10 cellular contexts compared by ENCODE assay signal in genomic region chr5:16579142-16579541, GRCh38. TPM values are rescaled to one million over a fixed set of nuclear protein-coding genes. Genes with fewer than 3 reads are reported as not detected.
DNase-seq lines count a peak whose midpoint lies in the region; ATAC-seq and TF ChIP-seq lines count a peak whose summit lies in the region.
"Had no signal": no experiment of that assay in that cellular context is flagged by ENCODE, and none has a peak within 500 bp of the region (broad histone marks: within the 10 kb centered on the region; RNA-seq: fewer than 3 reads in every experiment).

No MANE protein-coding gene starts in this region.

- H3K4me3 ChIP-seq in endodermal cell (ENCODE audit: low read length) (no peak overlapping the region), prostate gland (no peak overlapping the region)
- H3K4me3 ChIP-seq: tibial artery had no signal

- TF ChIP-seq POLR2A in prostate gland (IDR thresholded peaks at IDR 0.05) = no peak

- DNase-seq in NCI-H1092 (lab: John Stamatoyannopoulos, UW) (peak; percentile 47), NCI-H69 (lab: John Stamatoyannopoulos, UW) (peak; percentile 95), endodermal cell (no peak), prostate gland (ENCODE audit: low spot score) (peak; percentile 21), GM03348 (ENCODE audit: low spot score) (no peak), endothelial cell (ENCODE audit: low spot score) (no peak)
- no peak for DNase-seq in activated CD4-positive, alpha-beta T cell treated with anti-CD3 and anti-CD28 coated beads for 36 hours
- no peak for DNase-seq in activated CD8-positive, alpha-beta memory T cell treated with anti-CD3 and anti-CD28 coated beads, Interleukin-2, amount 50 U/mL, for 4 hours
- DNase-seq: tibial artery had no signal

- H3K36me3 ChIP-seq in endodermal cell (ENCODE audit: control insufficient read depth, insufficient read depth, low read length) = no peaks in the 10 kb centered on the region
- H3K36me3 ChIP-seq in prostate gland = no peaks in the 10 kb centered on the region
- H3K36me3 ChIP-seq: tibial artery had no signal

- no peaks in the 10 kb centered on the region for H3K9me3 ChIP-seq in endodermal cell (ENCODE audit: control insufficient read depth, low read length)
- H3K9me3 ChIP-seq in prostate gland = no peaks in the 10 kb centered on the region
- H3K9me3 ChIP-seq: tibial artery had no signal

- H3K9me3 Mint-ChIP-seq in endodermal cell (no peaks in the 10 kb centered on the region), endothelial cell (ENCODE audit: unreplicated experiment) (no peaks in the 10 kb centered on the region)
- H3K9me3 Mint-ChIP-seq in activated CD4-positive, alpha-beta T cell treated with anti-CD3 and anti-CD28 coated beads for 36 hours (ENCODE audit: low read depth) = peaks cover 4% of the 10 kb centered on the region

- no peak overlapping the region for H3K27ac ChIP-seq in endodermal cell (ENCODE audit: low read depth, low read length)
- H3K27ac ChIP-seq in prostate gland = no peak overlapping the region
- H3K27ac ChIP-seq: tibial artery had no signal

- CTCF ChIA-PET in activated CD4-positive, alpha-beta T cell treated with anti-CD3 and anti-CD28 coated beads for 36 hours (lab: Charles Lee) = interaction anchor here (0.8 to 2.1 kb wide), 5 partner anchors 9 to 419 kb away, joined by 3 to 6 read pairs (median 5); no protein-coding TSS in a partner anchor

- H3K4me1 ChIP-seq in endodermal cell (ENCODE audit: control insufficient read depth, insufficient read depth, low read length) (peaks cover 9% of the 10 kb centered on the region), prostate gland (replicated peaks) (peaks cover 7% of the 10 kb centered on the region)

- no peak overlapping the region for H3K9ac ChIP-seq in endodermal cell (ENCODE audit: extremely low read depth, low read length, poor library complexity, severe bottlenecking)

- intact Hi-C loops in prostate gland (cut with DNase I) = no loop called here
- intact Hi-C loops in activated CD4-positive, alpha-beta T cell treated with anti-CD3 and anti-CD28 coated beads for 36 hours (cut with DNase I, micrococcal nuclease) = no loop called here

- POLR2A ChIA-PET in activated CD4-positive, alpha-beta T cell treated with anti-CD3 and anti-CD28 coated beads for 36 hours (lab: Charles Lee) = interaction anchor here (0.7 kb wide), 1 partner anchor 195 kb away, joined by 3 read pairs; no protein-coding TSS in a partner anchor

- H3K4me1 Mint-ChIP-seq in endodermal cell (peaks cover 38% of the 10 kb centered on the region), endothelial cell (ENCODE audit: unreplicated experiment) (peaks cover 17% of the 10 kb centered on the region)
- peaks cover 44% of the 10 kb centered on the region for H3K4me1 Mint-ChIP-seq in activated CD4-positive, alpha-beta T cell treated with anti-CD3 and anti-CD28 coated beads for 36 hours

- H3K27ac Mint-ChIP-seq in endodermal cell (peak overlapping the region; percentile 54), endothelial cell (ENCODE audit: unreplicated experiment) (no peak overlapping the region)
- H3K27ac Mint-ChIP-seq in activated CD4-positive, alpha-beta T cell treated with anti-CD3 and anti-CD28 coated beads for 36 hours = no peak overlapping the region
- H3K27ac Mint-ChIP-seq: activated naive CD4-positive, alpha-beta T cell treated with anti-CD3 and anti-CD28 coated beads, Interleukin-2, amount 50 U/mL, for 72 hours had no signal

- 75 to 89% methylated on average over 2 to 3 of the region's 3 CpGs for WGBS in endodermal cell (ENCODE audit: insufficient coverage in 1 of 2, insufficient read length in 1 of 2), 2 experiments
- WGBS in prostate gland = 47% methylated on average over 3 of the region's 3 CpGs

- TF ChIP-seq CTCF in endodermal cell (conservative IDR thresholded peaks at IDR 0.05) (no peak), prostate gland (IDR thresholded peaks at IDR 0.05) (no peak), endothelial cell (IDR thresholded peaks at IDR 0.05; ENCODE audit: unreplicated experiment) (no peak)

- H3K4me3 Mint-ChIP-seq in endodermal cell (no peak overlapping the region), endothelial cell (ENCODE audit: unreplicated experiment) (no peak overlapping the region)
- no peak overlapping the region for H3K4me3 Mint-ChIP-seq in activated CD4-positive, alpha-beta T cell treated with anti-CD3 and anti-CD28 coated beads for 36 hours

- H3K27me3 Mint-ChIP-seq in endodermal cell (ENCODE audit: insufficient read depth) (no peaks in the 10 kb centered on the region), endothelial cell (ENCODE audit: unreplicated experiment) (peaks cover 2% of the 10 kb centered on the region)
- H3K27me3 Mint-ChIP-seq in activated CD4-positive, alpha-beta T cell treated with anti-CD3 and anti-CD28 coated beads for 36 hours = no peaks in the 10 kb centered on the region

- no peak for ATAC-seq in activated CD4-positive, alpha-beta T cell treated with anti-CD3 and anti-CD28 coated beads for 36 hours
- ATAC-seq: activated naive CD4-positive, alpha-beta T cell treated with anti-CD3 and anti-CD28 coated beads, Interleukin-2, amount 50 U/mL, for 72 hours had no signal

- H3K27me3 ChIP-seq in endodermal cell (ENCODE audit: control insufficient read depth, insufficient read depth, low read length, poor library complexity, severe bottlenecking) = no peaks in the 10 kb centered on the region
- no peaks in the 10 kb centered on the region for H3K27me3 ChIP-seq in prostate gland (replicated peaks; ENCODE audit: insufficient read depth)
- H3K27me3 ChIP-seq: tibial artery had no signal

- H3K36me3 Mint-ChIP-seq in endodermal cell (ENCODE audit: low read depth) (no peaks in the 10 kb centered on the region), endothelial cell (ENCODE audit: low read depth, unreplicated experiment) (peaks cover 4% of the 10 kb centered on the region)
- H3K36me3 Mint-ChIP-seq in activated CD4-positive, alpha-beta T cell treated with anti-CD3 and anti-CD28 coated beads for 36 hours (ENCODE audit: low read depth) = peaks cover 14% of the 10 kb centered on the region

RNA-seq across cellular contexts. Expression of gene RETREG1, which starts 37.7 kb away (rescaled TPM):
- total RNA-seq in endodermal cell (1 to 10 TPM; 4.1 to 4.3 TPM), prostate gland (10 to 100 TPM; 13.5 to 18.4 TPM), endothelial cell (ENCODE audit: unreplicated experiment) (15.8 TPM)
- polyA plus RNA-seq in endodermal cell (2013, experiment 1 of 2) = 1.4 TPM
- polyA plus RNA-seq in endodermal cell (2013, experiment 2 of 2) = 1.2 TPM
- total RNA-seq in activated CD4-positive, alpha-beta T cell treated with anti-CD3 and anti-CD28 coated beads for 36 hours = 10 to 100 TPM; 17.7 to 23.3 TPM

Comparison
In these comparisons a context has a peak if more than half of its experiments do, and no peak if none do; other contexts are left out.
1. DNase-seq: peak in NCI-H1092 (single experiment), NCI-H69 (single experiment) and prostate gland (single experiment); none in endodermal cell (single experiment), activated CD4-positive, alpha-beta T cell treated with anti-CD3 and anti-CD28 coated beads for 36 hours (single experiment), GM03348 (single experiment), activated CD8-positive, alpha-beta memory T cell treated with anti-CD3 and anti-CD28 coated beads, Interleukin-2, amount 50 U/mL, for 4 hours (single experiment) and endothelial cell (single experiment).